Comparison of ENCODE assay signal across 1 cellular context in the genomic region with DNA sequence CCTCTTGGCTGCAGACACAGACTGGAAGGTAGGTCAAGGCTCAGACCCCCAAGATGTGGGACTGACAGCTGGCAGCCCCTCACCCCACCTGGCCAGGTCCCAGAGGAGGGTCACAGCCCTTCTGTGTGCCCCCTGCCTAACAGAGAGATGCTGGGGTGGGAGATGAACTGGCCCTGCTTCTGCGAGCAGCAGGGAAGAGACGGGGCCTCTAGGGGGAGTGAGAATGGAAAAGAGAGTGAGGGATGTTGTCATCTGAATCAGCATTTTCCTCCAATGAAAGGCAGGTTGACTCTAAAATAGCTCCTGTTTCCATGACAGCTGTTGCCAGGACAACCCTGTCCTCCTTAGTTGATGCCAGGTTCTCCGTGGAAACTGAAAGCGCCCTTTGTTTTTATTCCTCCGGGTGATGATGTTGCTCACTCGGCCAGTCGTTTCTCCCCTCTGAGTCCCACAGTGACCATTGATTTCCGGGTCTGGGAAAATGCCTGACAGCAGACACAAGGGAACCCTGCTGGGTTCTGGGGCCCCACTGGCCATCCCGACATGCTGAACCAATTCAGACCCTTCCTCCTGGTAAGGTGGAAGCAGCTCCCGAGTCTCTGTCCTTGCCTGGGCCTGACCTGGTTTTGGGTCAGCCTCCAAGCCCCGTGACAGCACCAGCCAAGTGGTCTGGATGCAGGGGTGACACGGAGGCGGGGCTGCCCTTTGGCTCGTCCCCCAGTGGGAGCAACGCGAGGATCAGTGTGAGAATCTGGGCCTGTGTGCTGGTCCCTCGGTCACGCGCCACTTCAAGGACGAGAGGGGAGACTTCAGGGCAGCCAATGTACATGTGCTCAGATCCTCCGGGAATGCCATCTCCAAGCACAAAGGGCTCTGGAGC.
A peak's percentile ranks its signal among the peaks of the same experiment; 100 is the strongest.
TF ChIP-seq lines count a peak whose summit lies in the region.

No MANE protein-coding gene starts in this region.

TF ChIP-seq in K562, 482 proteins besides CTCF, POLR2A, EP300 and RAD21 (continued from another document and continues in another):
- TF ChIP-seq SIN3A (IDR thresholded peaks at IDR 0.05; ENCODE audit: borderline replicate concordance in 2 of 2, control insufficient read depth in 1 of 2, low read depth in 2 of 2, low read length in 2 of 2) (no peak), DACH1 (IDR thresholded peaks at IDR 0.05; ENCODE audit: partially characterized antibody) (peak; percentile 28), YY1 (IDR thresholded peaks at IDR 0.05; ENCODE audit: borderline replicate concordance in 1 of 3, control insufficient read depth in 1 of 3, extremely low read depth in 1 of 3, insufficient read depth in 3 of 3, insufficient read length in 1 of 3, insufficient replicate concordance in 2 of 3, low read depth in 1 of 3, low read length in 2 of 3) (no peak), TEAD4 (IDR thresholded peaks at IDR 0.05; ENCODE audit: low read length) (peak; percentile 29; the same call in 1 of the 2 replicates), TEAD4 (CRISPR knock-in tag; IDR thresholded peaks at IDR 0.05; ENCODE audit: borderline replicate concordance) (no peak), FIP1L1 (IDR thresholded peaks at IDR 0.05; ENCODE audit: low read depth, low read length, poor library complexity, severe bottlenecking) (no peak), FOXA3 (CRISPR knock-in tag; conservative IDR thresholded peaks at IDR 0.05 in 1 of 2, IDR thresholded peaks at IDR 0.05 in 1 of 2) (no peak), SIRT6 (IDR thresholded peaks at IDR 0.05; ENCODE audit: low read depth, low read length) (no peak), MYNN (IDR thresholded peaks at IDR 0.05) (peak; percentile 99), MYNN (CRISPR knock-in tag; IDR thresholded peaks at IDR 0.05) (peak; percentile 87), FOXK1 (CRISPR knock-in tag; IDR thresholded peaks at IDR 0.05; ENCODE audit: borderline replicate concordance) (0 out of 2 replicates have a peak, but pooled peaks have one; percentile 28), EP400 (IDR thresholded peaks at IDR 0.05) (no peak), RFX5 (IDR thresholded peaks at IDR 0.05; ENCODE audit: low read depth, low read length) (peak; percentile 90), MXI1 (IDR thresholded peaks at IDR 0.05; ENCODE audit: low read depth, low read length) (peak; percentile 100), ZNF436 (CRISPR knock-in tag; IDR thresholded peaks at IDR 0.05) (no peak), ZZZ3 (IDR thresholded peaks at IDR 0.05) (no peak), RFX1 (IDR thresholded peaks at IDR 0.05) (peak; percentile 99), NUFIP1 (IDR thresholded peaks at IDR 0.05; ENCODE audit: partially characterized antibody) (no peak), NFE2 (IDR thresholded peaks at IDR 0.05; ENCODE audit: low read depth) (peak; percentile 91), MEIS2 (IDR thresholded peaks at IDR 0.05; ENCODE audit: partially characterized antibody) (peak; percentile 50), SMC3 (conservative IDR thresholded peaks at IDR 0.05; ENCODE audit: insufficient read depth, low read depth, low read length) (0 out of 2 replicates have a peak, but pooled peaks have one; percentile 26), RB1 (IDR thresholded peaks at IDR 0.05; ENCODE audit: low read depth) (peak; percentile 50; the same call in 1 of the 2 replicates), ATF1 (CRISPR knock-in tag; IDR thresholded peaks at IDR 0.05) (no peak), ATF1 (tag; IDR thresholded peaks at IDR 0.05) (peak; percentile 51; the same call in 1 of the 2 replicates), NCOR1 (IDR thresholded peaks at IDR 0.05) (no peak), MBD2 (IDR thresholded peaks at IDR 0.05; ENCODE audit: borderline replicate concordance, low read depth) (0 out of 2 replicates have a peak, but pooled peaks have one; percentile 43), FOXM1 (IDR thresholded peaks at IDR 0.05; ENCODE audit: low read depth) (peak; percentile 67), FOXM1 (CRISPR knock-in tag; IDR thresholded peaks at IDR 0.05; ENCODE audit: low read depth) (no peak), MEF2D (tag; conservative IDR thresholded peaks at IDR 0.05; ENCODE audit: low read depth) (peak; percentile 64; the same call in 1 of the 2 replicates)
- TF ChIP-seq, protein P1, sequence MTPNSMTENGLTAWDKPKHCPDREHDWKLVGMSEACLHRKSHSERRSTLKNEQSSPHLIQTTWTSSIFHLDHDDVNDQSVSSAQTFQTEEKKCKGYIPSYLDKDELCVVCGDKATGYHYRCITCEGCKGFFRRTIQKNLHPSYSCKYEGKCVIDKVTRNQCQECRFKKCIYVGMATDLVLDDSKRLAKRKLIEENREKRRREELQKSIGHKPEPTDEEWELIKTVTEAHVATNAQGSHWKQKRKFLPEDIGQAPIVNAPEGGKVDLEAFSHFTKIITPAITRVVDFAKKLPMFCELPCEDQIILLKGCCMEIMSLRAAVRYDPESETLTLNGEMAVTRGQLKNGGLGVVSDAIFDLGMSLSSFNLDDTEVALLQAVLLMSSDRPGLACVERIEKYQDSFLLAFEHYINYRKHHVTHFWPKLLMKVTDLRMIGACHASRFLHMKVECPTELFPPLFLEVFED (CRISPR knock-in tag; conservative IDR thresholded peaks at IDR 0.05) = no peak
- TF ChIP-seq, protein P2, sequence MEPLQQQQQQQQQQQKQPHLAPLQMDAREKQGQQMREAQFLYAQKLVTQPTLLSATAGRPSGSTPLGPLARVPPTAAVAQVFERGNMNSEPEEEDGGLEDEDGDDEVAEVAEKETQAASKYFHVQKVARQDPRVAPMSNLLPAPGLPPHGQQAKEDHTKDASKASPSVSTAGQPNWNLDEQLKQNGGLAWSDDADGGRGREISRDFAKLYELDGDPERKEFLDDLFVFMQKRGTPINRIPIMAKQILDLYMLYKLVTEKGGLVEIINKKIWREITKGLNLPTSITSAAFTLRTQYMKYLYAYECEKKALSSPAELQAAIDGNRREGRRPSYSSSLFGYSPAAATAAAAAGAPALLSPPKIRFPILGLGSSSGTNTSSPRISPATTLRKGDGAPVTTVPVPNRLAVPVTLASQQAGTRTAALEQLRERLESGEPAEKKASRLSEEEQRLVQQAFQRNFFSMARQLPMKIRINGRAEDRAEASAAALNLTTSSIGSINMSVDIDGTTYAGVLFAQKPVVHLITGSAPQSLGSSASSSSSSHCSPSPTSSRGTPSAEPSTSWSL (CRISPR knock-in tag; IDR thresholded peaks at IDR 0.05; ENCODE audit: borderline replicate concordance) = no peak
- TF ChIP-seq, protein P3, sequence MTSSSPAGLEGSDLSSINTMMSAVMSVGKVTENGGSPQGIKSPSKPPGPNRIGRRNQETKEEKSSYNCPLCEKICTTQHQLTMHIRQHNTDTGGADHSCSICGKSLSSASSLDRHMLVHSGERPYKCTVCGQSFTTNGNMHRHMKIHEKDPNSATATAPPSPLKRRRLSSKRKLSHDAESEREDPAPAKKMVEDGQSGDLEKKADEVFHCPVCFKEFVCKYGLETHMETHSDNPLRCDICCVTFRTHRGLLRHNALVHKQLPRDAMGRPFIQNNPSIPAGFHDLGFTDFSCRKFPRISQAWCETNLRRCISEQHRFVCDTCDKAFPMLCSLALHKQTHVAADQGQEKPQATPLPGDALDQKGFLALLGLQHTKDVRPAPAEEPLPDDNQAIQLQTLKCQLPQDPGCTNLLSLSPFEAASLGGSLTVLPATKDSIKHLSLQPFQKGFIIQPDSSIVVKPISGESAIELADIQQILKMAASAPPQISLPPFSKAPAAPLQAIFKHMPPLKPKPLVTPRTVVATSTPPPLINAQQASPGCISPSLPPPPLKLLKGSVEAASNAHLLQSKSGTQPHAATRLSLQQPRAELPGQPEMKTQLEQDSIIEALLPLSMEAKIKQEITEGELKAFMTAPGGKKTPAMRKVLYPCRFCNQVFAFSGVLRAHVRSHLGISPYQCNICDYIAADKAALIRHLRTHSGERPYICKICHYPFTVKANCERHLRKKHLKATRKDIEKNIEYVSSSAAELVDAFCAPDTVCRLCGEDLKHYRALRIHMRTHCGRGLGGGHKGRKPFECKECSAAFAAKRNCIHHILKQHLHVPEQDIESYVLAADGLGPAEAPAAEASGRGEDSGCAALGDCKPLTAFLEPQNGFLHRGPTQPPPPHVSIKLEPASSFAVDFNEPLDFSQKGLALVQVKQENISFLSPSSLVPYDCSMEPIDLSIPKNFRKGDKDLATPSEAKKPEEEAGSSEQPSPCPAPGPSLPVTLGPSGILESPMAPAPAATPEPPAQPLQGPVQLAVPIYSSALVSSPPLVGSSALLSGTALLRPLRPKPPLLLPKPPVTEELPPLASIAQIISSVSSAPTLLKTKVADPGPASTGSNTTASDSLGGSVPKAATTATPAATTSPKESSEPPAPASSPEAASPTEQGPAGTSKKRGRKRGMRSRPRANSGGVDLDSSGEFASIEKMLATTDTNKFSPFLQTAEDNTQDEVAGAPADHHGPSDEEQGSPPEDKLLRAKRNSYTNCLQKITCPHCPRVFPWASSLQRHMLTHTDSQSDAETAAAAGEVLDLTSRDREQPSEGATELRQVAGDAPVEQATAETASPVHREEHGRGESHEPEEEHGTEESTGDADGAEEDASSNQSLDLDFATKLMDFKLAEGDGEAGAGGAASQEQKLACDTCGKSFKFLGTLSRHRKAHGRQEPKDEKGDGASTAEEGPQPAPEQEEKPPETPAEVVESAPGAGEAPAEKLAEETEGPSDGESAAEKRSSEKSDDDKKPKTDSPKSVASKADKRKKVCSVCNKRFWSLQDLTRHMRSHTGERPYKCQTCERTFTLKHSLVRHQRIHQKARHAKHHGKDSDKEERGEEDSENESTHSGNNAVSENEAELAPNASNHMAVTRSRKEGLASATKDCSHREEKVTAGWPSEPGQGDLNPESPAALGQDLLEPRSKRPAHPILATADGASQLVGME (CRISPR knock-in tag; IDR thresholded peaks at IDR 0.05) = peak; percentile 99
- TF ChIP-seq, protein P4, sequence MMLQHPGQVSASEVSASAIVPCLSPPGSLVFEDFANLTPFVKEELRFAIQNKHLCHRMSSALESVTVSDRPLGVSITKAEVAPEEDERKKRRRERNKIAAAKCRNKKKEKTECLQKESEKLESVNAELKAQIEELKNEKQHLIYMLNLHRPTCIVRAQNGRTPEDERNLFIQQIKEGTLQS (IDR thresholded peaks at IDR 0.05) = peak; percentile 27; the same call in 1 of the 2 replicates
- TF ChIP-seq, protein P4 (CRISPR knock-in tag; conservative IDR thresholded peaks at IDR 0.05) = no peak
- TF ChIP-seq, protein P5, sequence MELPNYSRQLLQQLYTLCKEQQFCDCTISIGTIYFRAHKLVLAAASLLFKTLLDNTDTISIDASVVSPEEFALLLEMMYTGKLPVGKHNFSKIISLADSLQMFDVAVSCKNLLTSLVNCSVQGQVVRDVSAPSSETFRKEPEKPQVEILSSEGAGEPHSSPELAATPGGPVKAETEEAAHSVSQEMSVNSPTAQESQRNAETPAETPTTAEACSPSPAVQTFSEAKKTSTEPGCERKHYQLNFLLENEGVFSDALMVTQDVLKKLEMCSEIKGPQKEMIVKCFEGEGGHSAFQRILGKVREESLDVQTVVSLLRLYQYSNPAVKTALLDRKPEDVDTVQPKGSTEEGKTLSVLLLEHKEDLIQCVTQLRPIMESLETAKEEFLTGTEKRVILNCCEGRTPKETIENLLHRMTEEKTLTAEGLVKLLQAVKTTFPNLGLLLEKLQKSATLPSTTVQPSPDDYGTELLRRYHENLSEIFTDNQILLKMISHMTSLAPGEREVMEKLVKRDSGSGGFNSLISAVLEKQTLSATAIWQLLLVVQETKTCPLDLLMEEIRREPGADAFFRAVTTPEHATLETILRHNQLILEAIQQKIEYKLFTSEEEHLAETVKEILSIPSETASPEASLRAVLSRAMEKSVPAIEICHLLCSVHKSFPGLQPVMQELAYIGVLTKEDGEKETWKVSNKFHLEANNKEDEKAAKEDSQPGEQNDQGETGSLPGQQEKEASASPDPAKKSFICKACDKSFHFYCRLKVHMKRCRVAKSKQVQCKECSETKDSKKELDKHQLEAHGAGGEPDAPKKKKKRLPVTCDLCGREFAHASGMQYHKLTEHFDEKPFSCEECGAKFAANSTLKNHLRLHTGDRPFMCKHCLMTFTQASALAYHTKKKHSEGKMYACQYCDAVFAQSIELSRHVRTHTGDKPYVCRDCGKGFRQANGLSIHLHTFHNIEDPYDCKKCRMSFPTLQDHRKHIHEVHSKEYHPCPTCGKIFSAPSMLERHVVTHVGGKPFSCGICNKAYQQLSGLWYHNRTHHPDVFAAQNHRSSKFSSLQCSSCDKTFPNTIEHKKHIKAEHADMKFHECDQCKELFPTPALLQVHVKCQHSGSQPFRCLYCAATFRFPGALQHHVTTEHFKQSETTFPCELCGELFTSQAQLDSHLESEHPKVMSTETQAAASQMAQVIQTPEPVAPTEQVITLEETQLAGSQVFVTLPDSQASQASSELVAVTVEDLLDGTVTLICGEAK (IDR thresholded peaks at IDR 0.05) = peak; percentile 79
- TF ChIP-seq, protein P5 (CRISPR knock-in tag; IDR thresholded peaks at IDR 0.05) = no peak
- TF ChIP-seq, protein P6, sequence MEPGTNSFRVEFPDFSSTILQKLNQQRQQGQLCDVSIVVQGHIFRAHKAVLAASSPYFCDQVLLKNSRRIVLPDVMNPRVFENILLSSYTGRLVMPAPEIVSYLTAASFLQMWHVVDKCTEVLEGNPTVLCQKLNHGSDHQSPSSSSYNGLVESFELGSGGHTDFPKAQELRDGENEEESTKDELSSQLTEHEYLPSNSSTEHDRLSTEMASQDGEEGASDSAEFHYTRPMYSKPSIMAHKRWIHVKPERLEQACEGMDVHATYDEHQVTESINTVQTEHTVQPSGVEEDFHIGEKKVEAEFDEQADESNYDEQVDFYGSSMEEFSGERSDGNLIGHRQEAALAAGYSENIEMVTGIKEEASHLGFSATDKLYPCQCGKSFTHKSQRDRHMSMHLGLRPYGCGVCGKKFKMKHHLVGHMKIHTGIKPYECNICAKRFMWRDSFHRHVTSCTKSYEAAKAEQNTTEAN (CRISPR knock-in tag; IDR thresholded peaks at IDR 0.05) = no peak
